In genomic region chr14:91284146-91284790, GRCh38 we compare ENCODE assay signal across 8 cellular contexts. TPM values are rescaled to one million over a fixed set of nuclear protein-coding genes. Genes with fewer than 3 reads are reported as not detected.
A peak's percentile ranks its signal among the peaks of the same experiment; 100 is the strongest.
DNase-seq lines count a peak whose midpoint lies in the region; ATAC-seq and TF ChIP-seq lines count a peak whose summit lies in the region.

No MANE protein-coding gene starts in this region.

- H3K36me3 ChIP-seq in right atrium auricular region (no peaks in the 10 kb centered on the region), vagina (peaks cover 0 to 7% of the 10 kb centered on the region in 2 donors)

- TF ChIP-seq CTCF in right atrium auricular region (IDR thresholded peaks at IDR 0.05), result no peak
- TF ChIP-seq CTCF in vagina (IDR thresholded peaks at IDR 0.05), result no peak

- H3K27ac ChIP-seq in right atrium auricular region (no peak overlapping the region), vagina (peak overlapping the region; percentile 10)

- intact Hi-C loops in Right ventricle myocardium superior (cut with DNase I) (loop anchor here (5.0 kb wide), 1 partner anchor 102 kb away; no protein-coding TSS in a partner anchor), vagina (cut with DNase I) (no loop called here)

- TF ChIP-seq POLR2A in vagina (IDR thresholded peaks at IDR 0.05), result no peak

- no peak overlapping the region for H3K4me3 ChIP-seq in right atrium auricular region
- no peak overlapping the region for H3K4me3 ChIP-seq in vagina

- H3K4me3 Mint-ChIP-seq in activated naive CD8-positive, alpha-beta T cell, result no peak overlapping the region

- no peaks in the 10 kb centered on the region for H3K27me3 ChIP-seq in right atrium auricular region
- H3K27me3 ChIP-seq in vagina, result no peaks in the 10 kb centered on the region

- peaks cover 11% of the 10 kb centered on the region for H3K4me1 Mint-ChIP-seq in activated naive CD8-positive, alpha-beta T cell (ENCODE audit: low read depth)

- H3K27ac Mint-ChIP-seq in activated naive CD8-positive, alpha-beta T cell, result peak overlapping the region; percentile 76

- no peaks in the 10 kb centered on the region for H3K27me3 Mint-ChIP-seq in activated naive CD8-positive, alpha-beta T cell

- ATAC-seq in Right ventricle myocardium superior (ENCODE audit: poor library complexity) (peak; percentile 78), HG03469 (IDR thresholded peaks at IDR 0.05; ENCODE audit: unreplicated experiment) (no peak), GM18511 (IDR thresholded peaks at IDR 0.05; ENCODE audit: unreplicated experiment) (no peak)

- H3K9me3 Mint-ChIP-seq in activated naive CD8-positive, alpha-beta T cell (ENCODE audit: low read depth), result no peaks in the 10 kb centered on the region

- H3K4me1 ChIP-seq in right atrium auricular region (peaks cover 0 to 25% of the 10 kb centered on the region in 2 donors), vagina (peaks cover 25% of the 10 kb centered on the region)

- no peak for DNase-seq in Right ventricle myocardium superior
- DNase-seq in right atrium auricular region (ENCODE audit: low spot score), result no peak
- DNase-seq in islet precursor cell, result peak; percentile 91
- DNase-seq in vagina (ENCODE audit: extremely low spot score in 2 of 2), result no peak
- no peak for DNase-seq in COLO829 (ENCODE audit: low spot score)

- H3K36me3 Mint-ChIP-seq in activated naive CD8-positive, alpha-beta T cell, result peaks cover 5% of the 10 kb centered on the region

- H3K9me3 ChIP-seq in right atrium auricular region (no peaks in the 10 kb centered on the region), vagina (no peaks in the 10 kb centered on the region)

RNA-seq across cellular contexts. Expression of gene GPR68, which starts 39.8 kb away (rescaled TPM):
- total RNA-seq in Right ventricle myocardium superior (0.13 TPM), right atrium auricular region (1 to 10 TPM in 1 of 2 donors, under 1 TPM in 1; 0.55 to 1.4 TPM), vagina (4.2 TPM)
